ENCODE assay signal across 21 cellular contexts in genomic region chr7:76236226-76236625, GRCh38. TPM values are rescaled to one million over a fixed set of nuclear protein-coding genes. Genes with fewer than 3 reads are reported as not detected.
DNase-seq lines count a peak whose midpoint lies in the region; ATAC-seq, FAIRE-seq and TF ChIP-seq lines count a peak whose summit lies in the region.
"Had no signal": no experiment of that assay in that cellular context is flagged by ENCODE, and none has a peak within 500 bp of the region (broad histone marks: within the 10 kb centered on the region; RNA-seq: fewer than 3 reads in every experiment).

No MANE protein-coding gene starts in this region.

- H3K27me3 ChIP-seq in HepG2 (ENCODE audit: control insufficient read depth in 1 of 2, insufficient read depth in 2 of 2, low read length in 2 of 2) (peaks cover 3 to 6% of the 10 kb centered on the region in 2 experiments; a peak in 3 of 5 replicates), right lobe of liver (peaks cover 0 to 4% of the 10 kb centered on the region in 2 donors), GM12878 (replicated peaks in 1 of 2; ENCODE audit: control insufficient read depth in 2 of 2, insufficient read depth in 2 of 2, low read length in 1 of 2) (no peaks in the 10 kb centered on the region; a peak in 2 of 4 replicates)
- H3K27me3 ChIP-seq: BLaER1 had no signal

- H3K9ac ChIP-seq in HepG2 (ENCODE audit: insufficient read depth, low read depth, low read length) (no peak overlapping the region), GM12878 (ENCODE audit: control insufficient read depth, insufficient read depth, low read length) (no peak overlapping the region)
- H3K9ac ChIP-seq: BLaER1 had no signal

- H3K4me2 ChIP-seq in HepG2 (ENCODE audit: low read depth, low read length) = no peak overlapping the region
- H3K4me2 ChIP-seq in GM12878 (ENCODE audit: control insufficient read depth, insufficient read depth) = no peak overlapping the region

- intact Hi-C loops in HepG2 (cut with micrococcal nuclease; ENCODE audit: unreplicated experiment) (no loop called here), right lobe of liver (cut with DNase I) (no loop called here), GM12878 (cut with micrococcal nuclease; ENCODE audit: unreplicated experiment) (no loop called here)

- BruUV-seq in HepG2 (replicated peaks; lab: Mats Ljungman, UMichigan) = no TSS peak
- BruUV-seq in GM12878 (replicated peaks; lab: Mats Ljungman, UMichigan) = no TSS peak

- RAD21 ChIA-PET in GM12878 (lab: Charles Lee; ENCODE audit: unreplicated experiment) = interaction anchor here (0.5 kb wide), 1 partner anchor 58 kb away, joined by 3 read pairs; no protein-coding TSS in a partner anchor

- H3K79me2 ChIP-seq in HepG2 (ENCODE audit: insufficient read depth, low read length) = no peaks in the 10 kb centered on the region
- no peaks in the 10 kb centered on the region for H3K79me2 ChIP-seq in GM12878 (ENCODE audit: control insufficient read depth, insufficient read depth, low read length)

- WGBS in HepG2 (ENCODE audit: low lambda C conversion rate) = 19% methylated on average over 7 of the region's 7 CpGs
- WGBS in right lobe of liver (ENCODE audit: insufficient coverage, low coverage, low lambda C conversion rate, missing lambda C conversion rate) = 50% methylated on average over 6 of the region's 7 CpGs
- WGBS in GM12878 (ENCODE audit: insufficient coverage, insufficient replicate concordance, low lambda C conversion rate, missing lambda C conversion rate) = 41% methylated on average over 6 of the region's 7 CpGs

- DNase-seq in HepG2 (ENCODE audit: low spot score) (no peak), right lobe of liver (no peak), GM20000 (ENCODE audit: low spot score) (peak; percentile 58), GM12878 (ENCODE audit: low read depth, low spot score) (no peak), SKM-1 treated with dmso at 0.1 percent for 144 hours (lab: John Stamatoyannopoulos, UW; ENCODE audit: unreplicated experiment) (no peak), DMS 273 (lab: John Stamatoyannopoulos, UW; ENCODE audit: unreplicated experiment) (no peak), NCI-H446 (lab: John Stamatoyannopoulos, UW) (no peak)
- DNase-seq: Calu3; CD4-positive, alpha-beta memory T cell; DMS 273 treated with DMSO at 0.1 percent for 48 hours; GOT3; Karpas-422; KBM-7 had no signal

- in situ Hi-C loops in HepG2 (cut with HindIII; ENCODE audit: extremely low pct_ligation_motif_present, low pct_unique_long_range_greater_than_20kb) = no loop called here
- in situ Hi-C loops in GM12878 (cut with MboI) = no loop called here

- H3K27ac ChIP-seq in HepG2 (ENCODE audit: extremely low read length, insufficient read depth, low read length) (no peak overlapping the region), right lobe of liver (no peak overlapping the region), GM12878 (ENCODE audit: control insufficient read depth, insufficient read depth) (no peak overlapping the region)
- H3K27ac ChIP-seq: 22Rv1, BLaER1 had no signal

- no peaks in the 10 kb centered on the region for H3K36me3 ChIP-seq in HepG2 (replicated peaks in 1 of 2; ENCODE audit: control insufficient read depth in 1 of 2, insufficient read depth in 2 of 2, low read length in 2 of 2)
- H3K36me3 ChIP-seq in right lobe of liver = no peaks in the 10 kb centered on the region
- no peaks in the 10 kb centered on the region for H3K36me3 ChIP-seq in GM12878 (ENCODE audit: control insufficient read depth in 2 of 2, insufficient read depth in 2 of 2, low read length in 1 of 2)
- H3K36me3 ChIP-seq: BLaER1, HAP-1 had no signal

- POLR2A ChIA-PET in HepG2 (lab: Yijun Ruan, JAX) (no interaction called here), GM12878 (lab: Charles Lee) (no interaction called here)

- CTCF ChIA-PET in HepG2 (lab: Yijun Ruan, JAX; ENCODE audit: low intra/inter-chr PET ratio, low total read pairs) (no interaction called here), GM12878 (lab: Yijun Ruan, JAX) (no interaction called here)

- no peak overlapping the region for H3K4me3 ChIP-seq in HepG2 (replicated peaks in 1 of 3; ENCODE audit: insufficient read depth in 1 of 3, low read depth in 2 of 3, low read length in 3 of 3)
- no peak overlapping the region for H3K4me3 ChIP-seq in right lobe of liver
- no peak overlapping the region for H3K4me3 ChIP-seq in GM12878
- H3K4me3 ChIP-seq: BLaER1, HAP-1 had no signal

- ATAC-seq in HepG2 = peak; percentile 28; the same call in 1 of the 3 replicates
- no peak for ATAC-seq in right lobe of liver
- peak; percentile 53 for ATAC-seq in GM12878

- H2AFZ ChIP-seq in HepG2 (ENCODE audit: low read length) = no peak overlapping the region
- H2AFZ ChIP-seq in GM12878 (ENCODE audit: control insufficient read depth, low read depth, low read length) = no peak overlapping the region

- H3K9me3 ChIP-seq in HepG2 (ENCODE audit: low read length) (no peaks in the 10 kb centered on the region), right lobe of liver (no peaks in the 10 kb centered on the region), GM12878 (replicated peaks; ENCODE audit: control insufficient read depth, insufficient read depth, low read length) (no peaks in the 10 kb centered on the region)
- H3K9me3 ChIP-seq: BLaER1, HAP-1 had no signal

- TF ChIP-seq EP300 in HepG2 (IDR thresholded peaks at IDR 0.05; ENCODE audit: low read depth in 2 of 2, low read length in 2 of 2) = no peak
- TF ChIP-seq EP300 in HepG2 (CRISPR knock-in tag; IDR thresholded peaks at IDR 0.05; ENCODE audit: borderline replicate concordance) = no peak
- TF ChIP-seq EP300 in GM12878 (IDR thresholded peaks at IDR 0.05; ENCODE audit: borderline replicate concordance in 1 of 2, control insufficient read depth in 1 of 2, low read depth in 2 of 2, low read length in 2 of 2) = no peak

- no peak for TF ChIP-seq POLR2A in HepG2 (IDR thresholded peaks at IDR 0.05; ENCODE audit: insufficient read depth in 1 of 2, low read depth in 2 of 2, low read length in 2 of 2)
- no peak for TF ChIP-seq POLR2A in right lobe of liver (IDR thresholded peaks at IDR 0.05)
- no peak for TF ChIP-seq POLR2A in GM12878 (IDR thresholded peaks at IDR 0.05; ENCODE audit: low read depth, low read length)

- SMC1A ChIA-PET in GM12878 (lab: Charles Lee; ENCODE audit: uncharacterized antibody, unreplicated experiment) = no interaction called here

- TF ChIP-seq CTCF in HepG2 (CRISPR knock-in tag; IDR thresholded peaks at IDR 0.05) (no peak), right lobe of liver (IDR thresholded peaks at IDR 0.05) (no peak), GM20000 (IDR thresholded peaks at IDR 0.05; ENCODE audit: extremely low read depth, missing control alignments) (no peak), GM12878 (IDR thresholded peaks at IDR 0.05 in 2 of 3, conservative IDR thresholded peaks at IDR 0.05 in 1 of 3; ENCODE audit: control insufficient read depth in 2 of 3, extremely low read depth in 1 of 3, insufficient read depth in 1 of 3, low read depth in 3 of 3, low read length in 3 of 3) (no peak)

- FAIRE-seq in HepG2 (lab: Jason Lieb, UNC) (no peak), GM12878 (lab: Jason Lieb, UNC) (no peak)
- FAIRE-seq: G401.6, GM18507, HTR-8/SVneo had no signal

- peaks cover 68% of the 10 kb centered on the region for H3K4me1 ChIP-seq in HepG2 (ENCODE audit: insufficient read depth, low read length)
- no peaks in the 10 kb centered on the region for H3K4me1 ChIP-seq in right lobe of liver
- H3K4me1 ChIP-seq in GM12878 (ENCODE audit: control insufficient read depth, insufficient read depth, low read length) = no peaks in the 10 kb centered on the region

- H4K20me1 ChIP-seq in HepG2 (ENCODE audit: insufficient read depth, low read length) (no peaks in the 10 kb centered on the region), GM12878 (ENCODE audit: control insufficient read depth, insufficient read depth) (no peaks in the 10 kb centered on the region)
- H4K20me1 ChIP-seq: BLaER1 had no signal

- no peak for TF ChIP-seq RAD21 in HepG2 (CRISPR knock-in tag; IDR thresholded peaks at IDR 0.05)
- no peak for TF ChIP-seq RAD21 in GM12878 (IDR thresholded peaks at IDR 0.05; ENCODE audit: insufficient read depth, low read depth, low read length)

RNA-seq across cellular contexts. Expression of gene SRRM3, which starts 34.5 kb away (rescaled TPM):
- total RNA-seq in HepG2 (2016; rRNA removed; fragmentation: Illumina TruSeq; extraction: Trizol) (0.11 and 0.13 TPM in 2 replicates), right lobe of liver (under 1 TPM in 4 of 6 experiments, not detected in 2; 0.14 to 0.37 (median 0.19) TPM), GM12878 (2014; rRNA removed) (not detected in 2 replicates), GM12878 (2014; rRNA removed; fragmentation: Illumina TruSeq; extraction: Trizol) (not detected in 2 replicates), GM12878 (2021) (0.15 and 0.19 TPM in 2 replicates)
- 0.09 TPM in 1 of 2 replicates, not detected in the other for total RNA-seq in HepG2 (2016; cell fraction: cytosol; rRNA removed; fragmentation: Illumina TruSeq; extraction: Trizol; ENCODE audit: low read depth)
- total RNA-seq in HepG2 (2016; cell fraction: insoluble cytoplasmic fraction; rRNA removed; fragmentation: Illumina TruSeq; extraction: Trizol) = 0.09 and 0.24 TPM in 2 replicates
- 0.06 and 0.10 TPM in 2 replicates for total RNA-seq in HepG2 (2016; cell fraction: membrane; rRNA removed; fragmentation: Illumina TruSeq; extraction: Trizol)
- total RNA-seq in HepG2 (2016; cell fraction: nucleus; rRNA removed; fragmentation: Illumina TruSeq; extraction: Trizol) = 0.22 and 0.47 TPM in 2 replicates
- polyA plus RNA-seq in HepG2 (2011; rRNA removed) (0.54 and 0.59 TPM in 2 replicates), GM12878 (2011; rRNA removed) (0.03 TPM in 1 of 2 replicates, not detected in the other), GM12878 (2014; fragmentation: Illumina TruSeq; extraction: Trizol) (0.03 TPM in 1 of 2 replicates, not detected in the other), GM12878 (2014; fragmentation: Nextera tagmentation; extraction: Ambion mirVana) (not detected), GM12878 (2014; rRNA removed) (not detected in 2 replicates), GM12878 (2016; fragmentation: Nextera tagmentation; extraction: Ambion mirVana) (under 1 TPM in 1 of 2 experiments, not detected in 1; 0.06 TPM)
- 0.09 and 0.23 TPM in 2 replicates for polyA plus RNA-seq in HepG2 (2011; cell fraction: cytosol; rRNA removed)
- polyA plus RNA-seq in HepG2 (2011; cell fraction: nucleus; rRNA removed) = 1.7 and 2.2 TPM in 2 replicates
- polyA plus RNA-seq in HepG2 (2012) = 0.71 and 0.80 TPM in 2 replicates
- polyA plus RNA-seq in HepG2 (2016; cell fraction: cytosol; fragmentation: Illumina TruSeq; extraction: Trizol; ENCODE audit: low read depth) = not detected in 2 replicates
- 0.21 and 0.25 TPM in 2 replicates for polyA plus RNA-seq in HepG2 (2016; cell fraction: insoluble cytoplasmic fraction; fragmentation: Illumina TruSeq; extraction: Trizol; ENCODE audit: low read depth)
- 0.11 TPM in 1 of 2 replicates, not detected in the other for polyA plus RNA-seq in HepG2 (2016; cell fraction: membrane; fragmentation: Illumina TruSeq; extraction: Trizol; ENCODE audit: low read depth)
- 1.1 and 1.3 TPM in 2 replicates for polyA plus RNA-seq in HepG2 (2016; cell fraction: nucleus; fragmentation: Illumina TruSeq; extraction: Trizol; ENCODE audit: insufficient read depth, low read depth)
- 0.12 and 1.4 TPM in 2 replicates for polyA minus RNA-seq in HepG2 (2011; rRNA and poly(A)+ RNA removed; ENCODE audit: low replicate concordance)
- 0.30 TPM in 1 of 2 replicates, not detected in the other for polyA minus RNA-seq in HepG2 (2011; cell fraction: cytosol; rRNA and poly(A)+ RNA removed)
- 0.26 and 0.37 TPM in 2 replicates for polyA minus RNA-seq in HepG2 (2011; cell fraction: nucleus; rRNA and poly(A)+ RNA removed)
- not detected in 2 replicates for total RNA-seq in GM12878 (2013; cell fraction: nucleolus; rRNA removed)
- polyA plus RNA-seq in GM12878 (2011; ENCODE audit: low read depth) = not detected
- not detected in 2 replicates for polyA plus RNA-seq in GM12878 (2011; cell fraction: cytosol; rRNA removed)
- polyA plus RNA-seq in GM12878 (2011; cell fraction: nucleus; rRNA removed) = not detected in 2 replicates
- 0.29 and 0.30 TPM in 2 replicates for polyA plus RNA-seq in GM12878 (2012)
- polyA minus RNA-seq in GM12878 (2011; rRNA and poly(A)+ RNA removed) = not detected in 2 replicates
- not detected in 2 replicates for polyA minus RNA-seq in GM12878 (2011; cell fraction: cytosol; rRNA and poly(A)+ RNA removed)
- polyA minus RNA-seq in GM12878 (2011; cell fraction: nucleus; rRNA and poly(A)+ RNA removed) = not detected in 2 replicates
- total RNA-seq: CD4-positive, alpha-beta memory T cell had no signal
- polyA plus RNA-seq: CD14-positive monocyte; CD4-positive, alpha-beta memory T cell; IgD-negative memory B cell had no signal

Comparison
In these comparisons a context has a peak if more than half of its experiments do, and no peak if none do; other contexts are left out.
1. ATAC-seq: peak in HepG2 (single experiment) and GM12878 (single experiment); none in right lobe of liver (0 of 4).